In genomic region chr3:197460002-197460401, GRCh38 we compare ENCODE assay signal across 18 cellular contexts.
DNase-seq lines count a peak whose midpoint lies in the region; ATAC-seq, FAIRE-seq and TF ChIP-seq lines count a peak whose summit lies in the region.
"Had no signal": no experiment of that assay in that cellular context is flagged by ENCODE, and none has a peak within 500 bp of the region (broad histone marks: within the 10 kb centered on the region; RNA-seq: fewer than 3 reads in every experiment).

No MANE protein-coding gene starts in this region.

- peak; percentile 6 for FAIRE-seq in G401.6 (lab: Jason Lieb, UNC)

- no peak overlapping the region for H3K4me3 ChIP-seq in HL-60 (replicated peaks; ENCODE audit: insufficient read depth, low read length)
- H3K4me3 ChIP-seq: K562, Peyer's patch, SJCRH30 had no signal

- no peak for ATAC-seq in activated naive CD8-positive, alpha-beta T cell treated with anti-CD3 and anti-CD28 coated beads, Interleukin-2, amount 10 ng/mL, durations not matched to agents 7 days and 5 days (ENCODE audit: low read depth)
- no peak for ATAC-seq in sciatic nerve
- no peak for ATAC-seq in WTC11
- ATAC-seq: K562 had no signal

- peaks cover 3% of the 10 kb centered on the region for H3K36me3 Mint-ChIP-seq in activated naive CD8-positive, alpha-beta T cell treated with anti-CD3 and anti-CD28 coated beads, Interleukin-2, amount 10 ng/mL, durations not matched to agents 7 days and 5 days
- H3K36me3 Mint-ChIP-seq in WTC11: no peaks in the 10 kb centered on the region

- TF ChIP-seq CTCF in HL-60 (IDR thresholded peaks at IDR 0.05; ENCODE audit: insufficient read depth, low read length) (no peak), WTC11 (IDR thresholded peaks at IDR 0.05) (no peak)

- POLR2A ChIA-PET in activated naive CD8-positive, alpha-beta T cell treated with anti-CD3 and anti-CD28 coated beads, Interleukin-2, amount 10 ng/mL, durations not matched to agents 7 days and 5 days (lab: Charles Lee): no interaction called here
- POLR2A ChIA-PET in WTC11 (lab: Charles Lee): no interaction called here

- CTCF ChIA-PET in WTC11 (lab: Charles Lee): no interaction called here

- intact Hi-C loops in sciatic nerve (cut with DNase I): no loop called here

- H3K27me3 ChIP-seq in HL-60 (ENCODE audit: insufficient read depth, poor library complexity, severe bottlenecking): peaks cover 19% of the 10 kb centered on the region
- H3K27me3 ChIP-seq: BE2C, Peyer's patch, SJCRH30 had no signal

- H3K4me1 Mint-ChIP-seq in activated naive CD8-positive, alpha-beta T cell treated with anti-CD3 and anti-CD28 coated beads, Interleukin-2, amount 10 ng/mL, durations not matched to agents 7 days and 5 days: peaks cover 12% of the 10 kb centered on the region
- peaks cover 26% of the 10 kb centered on the region for H3K4me1 Mint-ChIP-seq in WTC11

- H3K4me3 Mint-ChIP-seq in activated naive CD8-positive, alpha-beta T cell treated with anti-CD3 and anti-CD28 coated beads, Interleukin-2, amount 10 ng/mL, durations not matched to agents 7 days and 5 days: no peak overlapping the region
- H3K4me3 Mint-ChIP-seq in WTC11: no peak overlapping the region

- no peak overlapping the region for H3K27ac ChIP-seq in HL-60 (replicated peaks)
- H3K27ac ChIP-seq: Peyer's patch, SJCRH30 had no signal

- peak; percentile 4 to 21 for DNase-seq in HL-60 (ENCODE audit: low read depth in 1 of 2, low spot score in 1 of 2)
- DNase-seq in activated naive CD8-positive, alpha-beta T cell treated with anti-CD3 and anti-CD28 coated beads, Interleukin-2, amount 10 ng/mL, durations not matched to agents 7 days and 5 days: no peak
- peak; percentile 25 for DNase-seq in sciatic nerve (ENCODE audit: low spot score)
- no peak for DNase-seq in activated CD4-positive, alpha-beta T cell treated with anti-CD3 and anti-CD28 coated beads, Interleukin-2, amount 50 U/mL, for 1 hour
- DNase-seq in WTC11 (ENCODE audit: low spot score): no peak
- no peak for DNase-seq in NCI-H2196 treated with DMSO at 0.1 percent for 48 hours (lab: John Stamatoyannopoulos, UW; ENCODE audit: unreplicated experiment)
- DNase-seq: BE2C, EL, NCI-H1092 treated with DMSO at 0.1 percent for 48 hours, NCI-H146, NCI-H2029, NCI-H226, NCI-H510A treated with DMSO at 0.1 percent for 48 hours, NCI-H774, Peyer's patch, SJCRH30 had no signal

- peaks cover 34% of the 10 kb centered on the region for H3K27me3 Mint-ChIP-seq in activated naive CD8-positive, alpha-beta T cell treated with anti-CD3 and anti-CD28 coated beads, Interleukin-2, amount 10 ng/mL, durations not matched to agents 7 days and 5 days
- H3K27me3 Mint-ChIP-seq in WTC11 (ENCODE audit: low read depth): peaks cover 18% of the 10 kb centered on the region

- peaks cover 9% of the 10 kb centered on the region for H3K9me3 Mint-ChIP-seq in activated naive CD8-positive, alpha-beta T cell treated with anti-CD3 and anti-CD28 coated beads, Interleukin-2, amount 10 ng/mL, durations not matched to agents 7 days and 5 days
- H3K9me3 Mint-ChIP-seq in WTC11: no peaks in the 10 kb centered on the region

- H3K27ac Mint-ChIP-seq in activated naive CD8-positive, alpha-beta T cell treated with anti-CD3 and anti-CD28 coated beads, Interleukin-2, amount 10 ng/mL, durations not matched to agents 7 days and 5 days: peak overlapping the region; percentile 52
- H3K27ac Mint-ChIP-seq in WTC11: no peak overlapping the region

TF ChIP-seq in WTC11, 78 proteins besides CTCF, POLR2A, EP300 and RAD21 (continues in another document):
- TF ChIP-seq STAT6 (CRISPR knock-in tag; conservative IDR thresholded peaks at IDR 0.05; ENCODE audit: low read depth) (no peak), ZNF232 (CRISPR knock-in tag; IDR thresholded peaks at IDR 0.05) (no peak), IRF1 (CRISPR knock-in tag; IDR thresholded peaks at IDR 0.05) (no peak), ARID4B (CRISPR knock-in tag; IDR thresholded peaks at IDR 0.05; ENCODE audit: borderline replicate concordance) (no peak), ZBTB43 (CRISPR knock-in tag; IDR thresholded peaks at IDR 0.05) (no peak), NFATC4 (CRISPR knock-in tag; IDR thresholded peaks at IDR 0.05) (no peak), IRF2 (CRISPR knock-in tag; IDR thresholded peaks at IDR 0.05; ENCODE audit: borderline replicate concordance, low read depth) (no peak), ATF1 (CRISPR knock-in tag; IDR thresholded peaks at IDR 0.05) (no peak), FOXJ3 (CRISPR knock-in tag; IDR thresholded peaks at IDR 0.05; ENCODE audit: borderline replicate concordance) (no peak), ZNF263 (CRISPR knock-in tag; IDR thresholded peaks at IDR 0.05; ENCODE audit: low read depth) (no peak), CDX4 (CRISPR knock-in tag; IDR thresholded peaks at IDR 0.05; ENCODE audit: borderline replicate concordance) (no peak), MYBL2 (CRISPR knock-in tag; IDR thresholded peaks at IDR 0.05) (no peak)

Comparison
In these comparisons a context has a peak if more than half of its experiments do, and no peak if none do; other contexts are left out.
1. DNase-seq: peak in HL-60 (2 of 2) and sciatic nerve (single experiment); none in activated naive CD8-positive, alpha-beta T cell treated with anti-CD3 and anti-CD28 coated beads, Interleukin-2, amount 10 ng/mL, durations not matched to agents 7 days and 5 days (single experiment), activated CD4-positive, alpha-beta T cell treated with anti-CD3 and anti-CD28 coated beads, Interleukin-2, amount 50 U/mL, for 1 hour (single experiment), WTC11 (single experiment) and NCI-H2196 treated with DMSO at 0.1 percent for 48 hours (single experiment).